Comparison of ENCODE assay signal across 4 cellular contexts in genomic region chr10:130898381-130898780, GRCh38.
"Had no signal": no experiment of that assay in that cellular context is flagged by ENCODE, and none has a peak within 500 bp of the region (broad histone marks: within the 10 kb centered on the region; RNA-seq: fewer than 3 reads in every experiment).

No MANE protein-coding gene starts in this region.

- H2AFZ ChIP-seq: GM23338 had no signal

- H3K4me3 ChIP-seq: GM23338 had no signal

- ATAC-seq: GM23338 had no signal

- DNase-seq: H9, HCEC 1CT, IMR-90 had no signal

- H3K9me3 Mint-ChIP-seq: H9 had no signal

- H3K27ac Mint-ChIP-seq: GM23338, H9 had no signal

- H3K4me3 Mint-ChIP-seq: GM23338, H9 had no signal

- H3K4me2 ChIP-seq: GM23338 had no signal
